8 cellular contexts compared by ENCODE assay signal in the genomic region with DNA sequence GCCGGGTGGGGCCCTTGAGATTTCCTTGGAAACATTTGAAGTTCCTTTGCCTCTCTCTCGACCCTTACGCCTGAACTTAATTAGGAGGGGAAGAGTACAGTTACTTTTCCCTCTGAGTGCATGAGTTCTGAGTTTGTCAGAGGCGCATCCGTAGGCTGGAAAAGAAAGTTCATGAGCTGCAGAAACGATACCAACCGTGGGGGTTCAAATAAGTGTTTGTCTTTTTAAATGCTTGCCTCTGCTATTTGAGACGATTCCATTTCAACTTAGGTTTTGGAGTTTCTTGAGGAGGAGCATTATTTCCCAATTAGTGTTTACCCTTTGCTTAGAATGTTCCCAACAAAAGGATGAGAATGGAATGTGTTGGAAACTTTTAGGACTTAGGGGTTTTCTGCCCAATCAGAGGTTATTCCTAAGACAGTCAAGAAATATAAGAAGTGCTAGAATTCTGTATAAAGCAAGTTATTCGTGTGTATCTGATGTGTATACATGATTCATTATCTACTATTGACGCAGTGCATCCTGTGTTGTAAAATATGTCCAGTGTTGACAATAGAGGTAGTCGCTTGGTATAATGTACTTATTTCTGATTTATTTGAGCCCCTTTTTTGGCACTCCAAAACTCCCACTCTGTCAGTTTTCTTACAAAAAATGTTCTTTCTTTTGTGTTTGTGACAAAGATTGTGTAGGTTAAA. TPM values are rescaled to one million over a fixed set of nuclear protein-coding genes. Genes with fewer than 3 reads are reported as not detected.
DNase-seq lines count a peak whose midpoint lies in the region; ATAC-seq and TF ChIP-seq lines count a peak whose summit lies in the region.

No MANE protein-coding gene starts in this region.

- CTCF ChIA-PET in mammary epithelial cell (lab: Charles Lee; ENCODE audit: low non-redundant PET): interaction anchor here (0.5 to 1.0 kb wide), 2 partner anchors 8 to 390 kb away, joined by 3 to 4 read pairs; no protein-coding TSS in a partner anchor

- H3K36me3 ChIP-seq in BLaER1 (peaks cover 26% of the 10 kb centered on the region), HUES64 (ENCODE audit: insufficient read depth, low read length) (peaks cover 9% of the 10 kb centered on the region), mammary epithelial cell (ENCODE audit: insufficient read depth, low read length) (peaks cover 4% of the 10 kb centered on the region)

- peaks cover 37% of the 10 kb centered on the region; the same call in 1 of the 2 replicates for H4K20me1 ChIP-seq in BLaER1
- no peaks in the 10 kb centered on the region for H4K20me1 ChIP-seq in mammary epithelial cell (ENCODE audit: insufficient read depth, low read length)

- H3K27me3 ChIP-seq in BLaER1: no peaks in the 10 kb centered on the region
- H3K27me3 ChIP-seq in HUES64 (ENCODE audit: insufficient read depth, low read length): no peaks in the 10 kb centered on the region
- H3K27me3 ChIP-seq in mammary epithelial cell (ENCODE audit: insufficient read depth, low read length): no peaks in the 10 kb centered on the region
- H3K27me3 ChIP-seq in mononuclear cell (ENCODE audit: insufficient read depth, low read length): no peaks in the 10 kb centered on the region

- intact Hi-C loops in mammary epithelial cell (cut with micrococcal nuclease): loop anchor here (1.0 to 10.0 kb wide), 3 partner anchors 11 to 642 kb away; a partner anchor contains a TSS

- peaks cover 10% of the 10 kb centered on the region; the same call in 1 of the 2 replicates for H3K9me3 ChIP-seq in BLaER1
- peaks cover 5% of the 10 kb centered on the region; the same call in 1 of the 2 replicates for H3K9me3 ChIP-seq in HUES64 (ENCODE audit: insufficient read depth, low read depth, low read length)
- no peaks in the 10 kb centered on the region for H3K9me3 ChIP-seq in mammary epithelial cell (replicated peaks; ENCODE audit: insufficient read depth, low read length)
- H3K9me3 ChIP-seq in mononuclear cell (ENCODE audit: low read depth, low read length): no peaks in the 10 kb centered on the region

- DNase-seq in mammary epithelial cell (peak; percentile 11), DMS 273 (lab: John Stamatoyannopoulos, UW; ENCODE audit: unreplicated experiment) (no peak), GM03348 (ENCODE audit: low spot score) (no peak)
- no peak for DNase-seq in activated CD4-positive, alpha-beta T cell treated with anti-CD3 and anti-CD28 coated beads, Interleukin-2, amount 50 U/mL, for 48 hours

- dilution Hi-C loops in mammary epithelial cell (cut with HindIII; ENCODE audit: low sequenced_read_pairs): loop anchor here (25.0 kb wide), 1 partner anchor 154 kb away; a partner anchor contains a TSS

- peak overlapping the region; percentile 90 for H3K9ac ChIP-seq in BLaER1
- peak overlapping the region; percentile 70 for H3K9ac ChIP-seq in HUES64 (ENCODE audit: low read depth, low read length)
- H3K9ac ChIP-seq in mammary epithelial cell (ENCODE audit: insufficient read depth, low read length): peak overlapping the region; percentile 79

- H3K4me1 ChIP-seq in BLaER1 (peaks cover 36% of the 10 kb centered on the region), HUES64 (ENCODE audit: insufficient read depth, low read length) (peaks cover 14% of the 10 kb centered on the region), mammary epithelial cell (ENCODE audit: insufficient read depth, low read length) (peaks cover 16% of the 10 kb centered on the region), mononuclear cell (ENCODE audit: insufficient read depth, low read length) (peaks cover 44% of the 10 kb centered on the region)

- H3K4me3 ChIP-seq in BLaER1 (peak overlapping the region; percentile 82), HUES64 (ENCODE audit: low read length) (peak overlapping the region; percentile 68), mammary epithelial cell (replicated peaks in 1 of 3; ENCODE audit: insufficient read depth in 1 of 3, low read depth in 2 of 3, low read length in 3 of 3) (peak overlapping the region; percentile 61 to 83 (median 83)), mononuclear cell (ENCODE audit: low read length) (peak overlapping the region; percentile 68)

- 2% methylated on average over 10 of the region's 11 CpGs for WGBS in HUES64
- WGBS in mammary epithelial cell (ENCODE audit: low coverage, missing lambda C conversion rate): 0% methylated on average over 10 of the region's 11 CpGs

- peak overlapping the region; percentile 89 for H2AFZ ChIP-seq in mammary epithelial cell (ENCODE audit: low read depth, low read length)

- H3K79me2 ChIP-seq in mammary epithelial cell (ENCODE audit: insufficient read depth, low read length): peaks cover 52% of the 10 kb centered on the region

- H3K27ac ChIP-seq in BLaER1 (peak overlapping the region; percentile 96), HUES64 (ENCODE audit: low read depth, low read length) (peak overlapping the region; percentile 62), mammary epithelial cell (ENCODE audit: insufficient read depth, low read depth, low read length) (peak overlapping the region; percentile 71)

- peak overlapping the region; percentile 94 for H3K4me2 ChIP-seq in BLaER1
- peak overlapping the region; percentile 83 for H3K4me2 ChIP-seq in mammary epithelial cell (ENCODE audit: insufficient read depth, low read depth, low read length)

- no peak for TF ChIP-seq CTCF in mammary epithelial cell (conservative IDR thresholded peaks at IDR 0.05 in 1 of 2, IDR thresholded peaks at IDR 0.05 in 1 of 2; ENCODE audit: extremely low read depth in 1 of 2, insufficient read depth in 1 of 2, low read depth in 1 of 2, low read length in 2 of 2)

- ATAC-seq in GM19455 (IDR thresholded peaks at IDR 0.05; ENCODE audit: unreplicated experiment): peak; percentile 16

- BruUV-seq in mammary epithelial cell (replicated peaks; lab: Mats Ljungman, UMichigan): no TSS peak

- in situ Hi-C loops in mammary epithelial cell (cut with MboI; ENCODE audit: low sequenced_read_pairs in 2 of 2): no loop called here

RNA-seq across cellular contexts. Expression of a gene that starts 0.7 kb away (rescaled TPM):
- polyA plus RNA-seq in HUES64 (2013, experiment 1 of 2): 13.8 TPM
- polyA plus RNA-seq in HUES64 (2013, experiment 2 of 2): 18.4 TPM
- total RNA-seq in mammary epithelial cell (10 to 100 TPM; 31.9 to 44.2 TPM), mononuclear cell (59.6 TPM)
- polyA plus RNA-seq in mammary epithelial cell: 11.8 TPM
- polyA minus RNA-seq in mammary epithelial cell: 24.4 TPM

RNA-seq across cellular contexts. Expression of a gene that starts 11.9 kb away (rescaled TPM):
- polyA plus RNA-seq in HUES64 (2013, experiment 1 of 2): 324 TPM
- 320 TPM for polyA plus RNA-seq in HUES64 (2013, experiment 2 of 2)
- total RNA-seq in mammary epithelial cell: 100 to 1,000 TPM; 113 to 125 TPM
- 110 TPM for polyA plus RNA-seq in mammary epithelial cell
- polyA minus RNA-seq in mammary epithelial cell: 73.6 TPM
- total RNA-seq in mononuclear cell: 6.7 TPM

Comparison
In these comparisons a context has a peak if more than half of its experiments do, and no peak if none do; other contexts are left out.
1. RNA of a gene that starts 11.9 kb away (total RNA-seq): 113 to 125 TPM in mammary epithelial cell; 6.7 TPM in mononuclear cell (single experiment); every median in the first group is over 10 times any median in the second.
2. Peak in every context shown above with its lines, with median percentiles within 50 percentile points of each other: H3K27ac ChIP-seq, H3K4me3 ChIP-seq and H3K9ac ChIP-seq.